ENCODE assay signal across 27 cellular contexts in genomic region chr5:34859253-34859652, GRCh38. TPM values are rescaled to one million over a fixed set of nuclear protein-coding genes. Genes with fewer than 3 reads are reported as not detected.
"Had no signal": no experiment of that assay in that cellular context is flagged by ENCODE, and none has a peak within 500 bp of the region (broad histone marks: within the 10 kb centered on the region; RNA-seq: fewer than 3 reads in every experiment).

No MANE protein-coding gene starts in this region.

- H3K9me3 Mint-ChIP-seq: naive B cell; natural killer cell; stimulated activated memory B cell treated with anti-CD40 and anti-IgM and Interleukin-4, amounts not matched to agents 10 μg/mL and 1 μg/mL and 100 μg/mL, for 72 hours; stimulated activated naive CD8-positive, alpha-beta T cell treated with anti-CD3 and anti-CD28 coated beads, Interleukin-15, amount 100 ng/mL, for 72 hours had no signal

- DNase-seq: head of caudate nucleus; hippocampal formation; kidney glomerular epithelial cell; left cardiac atrium; lower lobe of right lung; mammary epithelial cell; naive B cell; natural killer cell; ovary; posterior cingulate gyrus; retina; right cardiac atrium; sigmoid colon; stimulated activated CD4-positive, alpha-beta T cell treated with anti-CD3 and anti-CD28 coated beads, Interleukin-1b, Interleukin-23, amount 100 ng/mL, for 48 hours; stimulated activated CD4-positive, alpha-beta T cell treated with anti-CD3 and anti-CD28 coated beads, Interleukin-2, amount 100 ng/mL, for 48 hours; stimulated activated CD4-positive, alpha-beta T cell treated with anti-CD3 and anti-CD28 coated beads, Interleukin-4, amount 100 ng/mL, for 4 hours; stimulated activated CD8-positive, alpha-beta memory T cell treated with anti-CD3 and anti-CD28 coated beads, Interleukin-4, amount 100 ng/mL, for 48 hours; stimulated activated naive CD4-positive, alpha-beta T cell treated with Interleukin-2 at 50 U/mL for 16 hours; stimulated activated naive CD8-positive, alpha-beta T cell treated with anti-CD3 and anti-CD28 coated beads, Interleukin-15, amount 100 ng/mL, for 72 hours; substantia nigra; transverse colon; upper lobe of left lung had no signal

- H3K27me3 Mint-ChIP-seq: naive B cell; stimulated activated memory B cell treated with anti-CD40 and anti-IgM and Interleukin-4, amounts not matched to agents 10 μg/mL and 1 μg/mL and 100 μg/mL, for 72 hours; stimulated activated naive CD8-positive, alpha-beta T cell treated with anti-CD3 and anti-CD28 coated beads, Interleukin-15, amount 100 ng/mL, for 72 hours had no signal

- H3K36me3 Mint-ChIP-seq: naive B cell; natural killer cell; stimulated activated memory B cell treated with anti-CD40 and anti-IgM and Interleukin-4, amounts not matched to agents 10 μg/mL and 1 μg/mL and 100 μg/mL, for 72 hours had no signal

- H3K27ac Mint-ChIP-seq: naive B cell; natural killer cell; stimulated activated memory B cell treated with anti-CD40 and anti-IgM and Interleukin-4, amounts not matched to agents 10 μg/mL and 1 μg/mL and 100 μg/mL, for 72 hours had no signal

- H3K4me1 Mint-ChIP-seq: natural killer cell; stimulated activated naive CD8-positive, alpha-beta T cell treated with anti-CD3 and anti-CD28 coated beads, Interleukin-15, amount 100 ng/mL, for 72 hours had no signal

- H3K4me3 ChIP-seq: lower lobe of right lung, ovary, prostate gland, sigmoid colon, smooth muscle cell, transverse colon, upper lobe of left lung had no signal

- H3K4me1 ChIP-seq: prostate gland, sigmoid colon, transverse colon had no signal

- H3K9me3 ChIP-seq: lower lobe of right lung, ovary, prostate gland, sigmoid colon, transverse colon, upper lobe of left lung had no signal

- H3K27me3 ChIP-seq: ovary, sigmoid colon, transverse colon, upper lobe of left lung had no signal

- H3K4me3 Mint-ChIP-seq: naive B cell; natural killer cell; stimulated activated memory B cell treated with anti-CD40 and anti-IgM and Interleukin-4, amounts not matched to agents 10 μg/mL and 1 μg/mL and 100 μg/mL, for 72 hours; stimulated activated naive CD8-positive, alpha-beta T cell treated with anti-CD3 and anti-CD28 coated beads, Interleukin-15, amount 100 ng/mL, for 72 hours had no signal

- H3K36me3 ChIP-seq: lower lobe of right lung, ovary, prostate gland, sigmoid colon, transverse colon, upper lobe of left lung had no signal

- H3K27ac ChIP-seq: lower lobe of right lung, ovary, prostate gland, sigmoid colon, transverse colon, upper lobe of left lung had no signal

- ATAC-seq: left cardiac atrium; left lobe of liver; natural killer cell; right cardiac atrium; stimulated activated memory B cell treated with anti-CD40 and anti-IgM and Interleukin-4, amounts not matched to agents 10 μg/mL and 1 μg/mL and 100 μg/mL, for 72 hours; stimulated activated naive CD8-positive, alpha-beta T cell treated with anti-CD3 and anti-CD28 coated beads, Interleukin-15, amount 100 ng/mL, for 72 hours had no signal

RNA-seq across cellular contexts. Expression of gene TTC23L, which starts 20.3 kb away (rescaled TPM):
- total RNA-seq: left cardiac atrium, left lobe of liver, omental fat pad, right cardiac atrium had no signal
